Comparison of ENCODE assay signal across 8 cellular contexts in genomic region chr22:49934891-49935557, GRCh38. TPM values are rescaled to one million over a fixed set of nuclear protein-coding genes. Genes with fewer than 3 reads are reported as not detected.
DNase-seq lines count a peak whose midpoint lies in the region; ATAC-seq, FAIRE-seq and TF ChIP-seq lines count a peak whose summit lies in the region.

No MANE protein-coding gene starts in this region.

- peak overlapping the region; percentile 73 for H3K27ac Mint-ChIP-seq in T-helper 2 cell treated with Interferon-gamma antibody and Interleukin-4, amounts not matched to agents 5 μg/mL and 100 μg/mL, for 36 hours
- H3K27ac Mint-ChIP-seq in astrocyte (ENCODE audit: unreplicated experiment), result no peak overlapping the region

- no peak overlapping the region for H3K27ac ChIP-seq in astrocyte (ENCODE audit: low read depth, low read length)

- ATAC-seq in GM19455 (IDR thresholded peaks at IDR 0.05; ENCODE audit: unreplicated experiment), result no peak
- ATAC-seq in HG03095 (IDR thresholded peaks at IDR 0.05; ENCODE audit: unreplicated experiment), result no peak

- peak overlapping the region; percentile 61 for H3K4me3 Mint-ChIP-seq in T-helper 2 cell treated with Interferon-gamma antibody and Interleukin-4, amounts not matched to agents 5 μg/mL and 100 μg/mL, for 36 hours
- H3K4me3 Mint-ChIP-seq in astrocyte (ENCODE audit: unreplicated experiment), result no peak overlapping the region

- H3K9ac ChIP-seq in astrocyte (ENCODE audit: low read length), result no peak overlapping the region

- H3K9me3 ChIP-seq in astrocyte (ENCODE audit: insufficient read depth, low read depth, low read length) (no peaks in the 10 kb centered on the region), iPS-18c (ENCODE audit: control insufficient read depth, insufficient read depth, low read length) (no peaks in the 10 kb centered on the region)

- H3K4me2 ChIP-seq in astrocyte (ENCODE audit: low read length), result peak overlapping the region; percentile 62

- H3K27me3 ChIP-seq in astrocyte (ENCODE audit: insufficient read depth, low read length), result no peaks in the 10 kb centered on the region

- H3K79me2 ChIP-seq in astrocyte (ENCODE audit: insufficient read depth, low read length), result no peaks in the 10 kb centered on the region

- no peaks in the 10 kb centered on the region for H3K9me3 Mint-ChIP-seq in T-helper 2 cell treated with Interferon-gamma antibody and Interleukin-4, amounts not matched to agents 5 μg/mL and 100 μg/mL, for 36 hours
- peaks cover 5% of the 10 kb centered on the region for H3K9me3 Mint-ChIP-seq in astrocyte (ENCODE audit: unreplicated experiment)

- H3K36me3 ChIP-seq in astrocyte (ENCODE audit: insufficient read depth, low read length), result no peaks in the 10 kb centered on the region

- H3K4me3 ChIP-seq in astrocyte (ENCODE audit: insufficient read depth, low read depth, low read length) (no peak overlapping the region), iPS-18c (ENCODE audit: insufficient read depth, low read depth, low read length) (peak overlapping the region; percentile 28; the same call in 1 of the 2 replicates)

- H2AFZ ChIP-seq in astrocyte (ENCODE audit: low read depth, low read length), result no peak overlapping the region

- peaks cover 17% of the 10 kb centered on the region for H3K4me1 Mint-ChIP-seq in T-helper 2 cell treated with Interferon-gamma antibody and Interleukin-4, amounts not matched to agents 5 μg/mL and 100 μg/mL, for 36 hours (ENCODE audit: low read depth)
- no peaks in the 10 kb centered on the region for H3K4me1 Mint-ChIP-seq in astrocyte (ENCODE audit: low read depth, unreplicated experiment)

- H4K20me1 ChIP-seq in astrocyte (ENCODE audit: insufficient read depth, low read length), result no peaks in the 10 kb centered on the region

- FAIRE-seq in astrocyte (lab: Jason Lieb, UNC), result no peak

- peaks cover 2% of the 10 kb centered on the region for H3K36me3 Mint-ChIP-seq in T-helper 2 cell treated with Interferon-gamma antibody and Interleukin-4, amounts not matched to agents 5 μg/mL and 100 μg/mL, for 36 hours (ENCODE audit: low read depth)
- H3K36me3 Mint-ChIP-seq in astrocyte (ENCODE audit: low read depth, unreplicated experiment), result no peaks in the 10 kb centered on the region

- no peak for TF ChIP-seq CTCF in astrocyte (IDR thresholded peaks at IDR 0.05; ENCODE audit: insufficient read depth, low read depth, low read length)

- peaks cover 18% of the 10 kb centered on the region for H3K4me1 ChIP-seq in astrocyte (ENCODE audit: insufficient read depth, low read length)

- H3K27me3 Mint-ChIP-seq in T-helper 2 cell treated with Interferon-gamma antibody and Interleukin-4, amounts not matched to agents 5 μg/mL and 100 μg/mL, for 36 hours (ENCODE audit: low read depth), result no peaks in the 10 kb centered on the region
- H3K27me3 Mint-ChIP-seq in astrocyte (ENCODE audit: low read depth, unreplicated experiment), result peaks cover 12% of the 10 kb centered on the region

- peak; percentile 67 for DNase-seq in NK-92 treated with Interleukin-12 subunit alpha and Interleukin-12 subunit beta, amount 100 ng/mL, for 24 hours (lab: John Stamatoyannopoulos, UW)
- DNase-seq in NK-92 (lab: John Stamatoyannopoulos, UW; ENCODE audit: unreplicated experiment), result no peak
- peak; percentile 83 for DNase-seq in T-helper 2 cell treated with Interferon-gamma antibody and Interleukin-4, amounts not matched to agents 5 μg/mL and 100 μg/mL, for 36 hours (ENCODE audit: low spot score)
- no peak for DNase-seq in astrocyte (ENCODE audit: low read depth)
- peak; percentile 65 to 94 (median 83) for DNase-seq in stimulated activated CD4-positive, alpha-beta T cell treated with anti-CD3 and anti-CD28 coated beads, Interleukin-1b, Interleukin-23, amount 100 ng/mL, for 24 hours (ENCODE audit: low read depth in 4 of 4, low spot score in 1 of 4)

RNA-seq across cellular contexts. Expression of gene CRELD2, which starts 16.6 kb away (rescaled TPM):
- total RNA-seq in astrocyte, result 49.6 and 58.2 TPM in 2 replicates

RNA-seq across cellular contexts. Expression of gene ALG12, which starts 16.8 kb away (rescaled TPM):
- 23.8 and 26.2 TPM in 2 replicates for total RNA-seq in astrocyte

RNA-seq across cellular contexts. Expression of gene PIM3, which starts 25.5 kb away (rescaled TPM):
- 15.1 and 15.5 TPM in 2 replicates for total RNA-seq in astrocyte

Comparison
In these comparisons a context has a peak if more than half of its experiments do, and no peak if none do; other contexts are left out.
1. DNase-seq: peak in NK-92 treated with Interleukin-12 subunit alpha and Interleukin-12 subunit beta, amount 100 ng/mL, for 24 hours (single experiment), T-helper 2 cell treated with Interferon-gamma antibody and Interleukin-4, amounts not matched to agents 5 μg/mL and 100 μg/mL, for 36 hours (single experiment) and stimulated activated CD4-positive, alpha-beta T cell treated with anti-CD3 and anti-CD28 coated beads, Interleukin-1b, Interleukin-23, amount 100 ng/mL, for 24 hours (4 of 4); none in NK-92 (single experiment) and astrocyte (single experiment).